ENCODE assay signal across 9 cellular contexts in genomic region chr22:46026907-46027218, GRCh38. TPM values are rescaled to one million over a fixed set of nuclear protein-coding genes. Genes with fewer than 3 reads are reported as not detected.
DNase-seq lines count a peak whose midpoint lies in the region; ATAC-seq, FAIRE-seq and TF ChIP-seq lines count a peak whose summit lies in the region.
"Had no signal": no experiment of that assay in that cellular context is flagged by ENCODE, and none has a peak within 500 bp of the region (broad histone marks: within the 10 kb centered on the region; RNA-seq: fewer than 3 reads in every experiment).

No MANE protein-coding gene starts in this region.

- no peak for TF ChIP-seq POLR2A in vagina (IDR thresholded peaks at IDR 0.05)
- TF ChIP-seq POLR2A in GM12892 (IDR thresholded peaks at IDR 0.05; ENCODE audit: low read depth, low read length): no peak

- intact Hi-C loops in Right ventricle myocardium superior (cut with DNase I) (no loop called here), vagina (cut with DNase I) (no loop called here)

- ATAC-seq in Right ventricle myocardium superior (ENCODE audit: poor library complexity) (no peak), GM19035 (IDR thresholded peaks at IDR 0.05; ENCODE audit: unreplicated experiment) (no peak), HG03025 (IDR thresholded peaks at IDR 0.05; ENCODE audit: low FRiP score, unreplicated experiment) (no peak)

- no peak overlapping the region for H3K27ac ChIP-seq in cardiac muscle cell
- H3K27ac ChIP-seq in esophagus (ENCODE audit: low read depth in 2 of 2, low read length in 1 of 2): peak overlapping the region in 1 of 2 donors; percentile 45
- H3K27ac ChIP-seq in vagina: peak overlapping the region; percentile 75

- H3K36me3 Mint-ChIP-seq in nephron progenitor cell (ENCODE audit: low read depth): no peaks in the 10 kb centered on the region

- 37 to 42% methylated on average over 3 of the region's 3 CpGs for WGBS in esophagus, 2 donors

- no peaks in the 10 kb centered on the region for H3K9me3 Mint-ChIP-seq in nephron progenitor cell

- no peaks in the 10 kb centered on the region for H3K9me3 ChIP-seq in cardiac muscle cell (ENCODE audit: low read depth)
- no peaks in the 10 kb centered on the region for H3K9me3 ChIP-seq in esophagus (ENCODE audit: control insufficient read depth in 2 of 2, insufficient read depth in 1 of 2, low read depth in 1 of 2, low read length in 1 of 2)
- no peaks in the 10 kb centered on the region for H3K9me3 ChIP-seq in vagina

- peaks cover 14% of the 10 kb centered on the region for H3K4me1 Mint-ChIP-seq in nephron progenitor cell

- TF ChIP-seq CTCF in cardiac muscle cell (IDR thresholded peaks at IDR 0.05; ENCODE audit: low read depth, low read length) (no peak), nephron progenitor cell (IDR thresholded peaks at IDR 0.05) (no peak), vagina (IDR thresholded peaks at IDR 0.05) (no peak)

- no peak overlapping the region for H3K27ac Mint-ChIP-seq in nephron progenitor cell

- DNase-seq in cardiac muscle cell (ENCODE audit: low read depth in 1 of 2, low spot score in 1 of 2) (no peak), Right ventricle myocardium superior (no peak), nephron progenitor cell (no peak), vagina (ENCODE audit: extremely low spot score in 2 of 2) (no peak), GM12892 (ENCODE audit: insufficient read length) (no peak)

- peaks cover 83% of the 10 kb centered on the region for H3K27me3 Mint-ChIP-seq in nephron progenitor cell (ENCODE audit: low read depth, poor library complexity)

- H3K27me3 ChIP-seq in cardiac muscle cell (peaks cover 62% of the 10 kb centered on the region), esophagus (ENCODE audit: control insufficient read depth in 1 of 2, insufficient read depth in 2 of 2, low read length in 2 of 2) (no peaks in the 10 kb centered on the region), vagina (no peaks in the 10 kb centered on the region)

- FAIRE-seq in GM12892 (lab: Jason Lieb, UNC): no peak
- FAIRE-seq: colon had no signal

- peak overlapping the region; percentile 73 for H3K4me3 Mint-ChIP-seq in nephron progenitor cell

- H3K4me1 ChIP-seq in cardiac muscle cell (ENCODE audit: low read depth) (no peaks in the 10 kb centered on the region), esophagus (ENCODE audit: control insufficient read depth in 2 of 2, insufficient read depth in 2 of 2, low read length in 1 of 2) (peaks cover 2 to 3% of the 10 kb centered on the region in 2 donors), vagina (peaks cover 30% of the 10 kb centered on the region)

- no peaks in the 10 kb centered on the region for H3K36me3 ChIP-seq in cardiac muscle cell
- H3K36me3 ChIP-seq in esophagus (ENCODE audit: control insufficient read depth in 2 of 2, insufficient read depth in 2 of 2, low read length in 1 of 2): no peaks in the 10 kb centered on the region
- H3K36me3 ChIP-seq in vagina: no peaks in the 10 kb centered on the region

- H3K4me3 ChIP-seq in cardiac muscle cell (peak overlapping the region; percentile 28), esophagus (ENCODE audit: low read depth in 1 of 2, low read length in 2 of 2) (peak overlapping the region; percentile 39 to 42), vagina (peak overlapping the region; percentile 38 to 58)

RNA-seq across cellular contexts. Expression of gene WNT7B, which starts 49.9 kb away (rescaled TPM):
- total RNA-seq in cardiac muscle cell: not detected in 2 replicates
- not detected in 2 replicates for polyA plus RNA-seq in cardiac muscle cell
- total RNA-seq in Right ventricle myocardium superior: not detected
- 1 to 10 TPM; 6.6 to 6.8 TPM for polyA plus RNA-seq in esophagus
- 7.1 TPM for total RNA-seq in vagina
- polyA plus RNA-seq in GM12892 (2012; ENCODE audit: missing spikeins): 0.23 TPM
